ENCODE assay signal across 8 cellular contexts in genomic region chr7:107044347-107045194, GRCh38. TPM values are rescaled to one million over a fixed set of nuclear protein-coding genes. Genes with fewer than 3 reads are reported as not detected.
DNase-seq lines count a peak whose midpoint lies in the region; ATAC-seq lines count a peak whose summit lies in the region.

Gene PRKAR2B, plus strand, starts transcription at chr7:107044705. Its CDS starts 203 bp downstream, at chr7:107044908.

- ATAC-seq in HG03095 (IDR thresholded peaks at IDR 0.05; ENCODE audit: unreplicated experiment): peak; percentile 79

- DNase-seq in NOMO-1 (lab: John Stamatoyannopoulos, UW; ENCODE audit: unreplicated experiment in 2 of 2): peak; percentile 22 to 64
- no peak for DNase-seq in NOMO-1 treated with dmso at 0.1 percent for 144 hours (lab: John Stamatoyannopoulos, UW; ENCODE audit: unreplicated experiment)
- peak; percentile 97 for DNase-seq in NCI-H2227 (lab: John Stamatoyannopoulos, UW; ENCODE audit: unreplicated experiment)
- peak; percentile 47 to 53 for DNase-seq in activated CD4-positive, alpha-beta T cell treated with anti-CD3 and anti-CD28 coated beads for 24 hours (ENCODE audit: low read depth in 2 of 2)
- DNase-seq in cerebellum (ENCODE audit: low spot score): peak; percentile 92
- peak; percentile 69 for DNase-seq in kidney glomerular epithelial cell (lab: John Stamatoyannopoulos, UW)
- peak; percentile 19 to 47 for DNase-seq in stimulated activated CD4-positive, alpha-beta T cell treated with anti-CD3 and anti-CD28 coated beads, Interleukin-15, amount 100 ng/mL, for 48 hours (ENCODE audit: low read depth in 2 of 2)

RNA-seq across cellular contexts. Expression of gene PRKAR2B, which starts in this region (rescaled TPM):
- total RNA-seq in cerebellum: 76.4 TPM
